ENCODE assay signal across 16 cellular contexts in the genomic region with DNA sequence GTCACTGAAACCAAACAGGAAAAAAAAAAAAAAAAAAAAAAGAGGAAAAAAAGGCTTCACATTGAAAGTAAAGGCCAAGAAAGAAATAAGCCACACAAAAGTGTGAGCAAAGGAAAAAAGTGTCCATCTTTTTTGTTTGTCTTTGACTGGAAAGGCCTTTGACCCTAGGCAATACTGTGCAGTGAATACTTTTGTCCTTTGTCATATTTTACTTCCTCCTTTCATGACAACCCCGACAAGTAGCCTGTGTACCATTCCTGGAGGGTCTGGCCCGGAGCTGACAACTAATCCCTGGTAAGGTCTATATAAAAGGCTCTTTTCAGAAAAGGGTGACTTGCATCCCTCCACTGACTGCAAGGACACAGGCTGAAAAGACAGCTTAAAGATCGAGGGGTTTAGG. TPM values are rescaled to one million over a fixed set of nuclear protein-coding genes. Genes with fewer than 3 reads are reported as not detected.
A peak's percentile ranks its signal among the peaks of the same experiment; 100 is the strongest.
DNase-seq lines count a peak whose midpoint lies in the region; ATAC-seq, FAIRE-seq and TF ChIP-seq lines count a peak whose summit lies in the region.
"Had no signal": no experiment of that assay in that cellular context is flagged by ENCODE, and none has a peak within 500 bp of the region (broad histone marks: within the 10 kb centered on the region; RNA-seq: fewer than 3 reads in every experiment).

No MANE protein-coding gene starts in this region.

- intact Hi-C loops in tibial artery (cut with DNase I; ENCODE audit: low total_unique reads) = no loop called here

- H3K79me2 ChIP-seq in GM23338 (replicated peaks; ENCODE audit: insufficient read depth) (no peaks in the 10 kb centered on the region), hepatocyte (no peaks in the 10 kb centered on the region), osteoblast (ENCODE audit: insufficient read depth, low read length) (no peaks in the 10 kb centered on the region)

- H3K27me3 Mint-ChIP-seq in GM23338 (ENCODE audit: insufficient read depth, low read depth, poor library complexity) = no peaks in the 10 kb centered on the region

- WGBS in hepatocyte (ENCODE audit: low lambda C conversion rate, missing lambda C conversion rate) = 23% methylated on average over 3 of the region's 3 CpGs

- H3K4me1 ChIP-seq in GM23338 (ENCODE audit: insufficient read depth) (no peaks in the 10 kb centered on the region), hepatocyte (ENCODE audit: insufficient read depth) (peaks cover 16% of the 10 kb centered on the region), osteoblast (ENCODE audit: insufficient read depth, low read length) (no peaks in the 10 kb centered on the region), tibial artery (no peaks in the 10 kb centered on the region), Peyer's patch (no peaks in the 10 kb centered on the region)
- H3K4me1 ChIP-seq: gastroesophageal sphincter, right atrium auricular region had no signal

- no peaks in the 10 kb centered on the region for H3K27me3 ChIP-seq in GM23338 (ENCODE audit: insufficient read depth)
- H3K27me3 ChIP-seq in hepatocyte = no peaks in the 10 kb centered on the region
- peaks cover 4% of the 10 kb centered on the region for H3K27me3 ChIP-seq in osteoblast (ENCODE audit: insufficient read depth, low read length)
- peaks cover 0 to 8% of the 10 kb centered on the region in 2 donors for H3K27me3 ChIP-seq in tibial artery
- no peaks in the 10 kb centered on the region for H3K27me3 ChIP-seq in Peyer's patch
- H3K27me3 ChIP-seq: brain microvascular endothelial cell, right atrium auricular region had no signal

- H2AFZ ChIP-seq in GM23338 (peak overlapping the region; percentile 13; the same call in 1 of the 2 replicates), hepatocyte (peak overlapping the region; percentile 67), osteoblast (ENCODE audit: low read length) (peak overlapping the region; percentile 33)

- H3F3A ChIP-seq in GM23338 (replicated peaks; ENCODE audit: low read depth) = no peaks in the 10 kb centered on the region

- H3K4me3 Mint-ChIP-seq in GM23338 = no peak overlapping the region

- no peak for FAIRE-seq in RCC 7860 (lab: Jason Lieb, UNC)

- no peak overlapping the region for H3K4me3 ChIP-seq in GM23338
- no peak overlapping the region for H3K4me3 ChIP-seq in hepatocyte
- H3K4me3 ChIP-seq in osteoblast (ENCODE audit: insufficient read depth, low read length) = no peak overlapping the region
- no peak overlapping the region for H3K4me3 ChIP-seq in tibial artery
- H3K4me3 ChIP-seq in Peyer's patch = peak overlapping the region in 2 of 4 donors; percentile 35 to 40
- H3K4me3 ChIP-seq: gastroesophageal sphincter, right atrium auricular region had no signal

- H3K27ac ChIP-seq in GM23338 (ENCODE audit: low read depth) (no peak overlapping the region), hepatocyte (peak overlapping the region; percentile 91), osteoblast (ENCODE audit: low read depth, low read length) (no peak overlapping the region), tibial artery (no peak overlapping the region), Peyer's patch (no peak overlapping the region)
- H3K27ac ChIP-seq: brain microvascular endothelial cell, gastroesophageal sphincter, right atrium auricular region had no signal

- H3K9me2 ChIP-seq in GM23338 (ENCODE audit: insufficient read depth) (no peaks in the 10 kb centered on the region), hepatocyte (replicated peaks; ENCODE audit: insufficient read depth) (no peaks in the 10 kb centered on the region)

- H3K36me3 ChIP-seq in GM23338 (ENCODE audit: insufficient read depth) (no peaks in the 10 kb centered on the region), hepatocyte (replicated peaks; ENCODE audit: insufficient read depth, low read depth) (no peaks in the 10 kb centered on the region), osteoblast (ENCODE audit: insufficient read depth, low read length) (no peaks in the 10 kb centered on the region), tibial artery (no peaks in the 10 kb centered on the region), Peyer's patch (no peaks in the 10 kb centered on the region)
- H3K36me3 ChIP-seq: brain microvascular endothelial cell, gastroesophageal sphincter, right atrium auricular region had no signal

- TF ChIP-seq CTCF in GM23338 (conservative IDR thresholded peaks at IDR 0.05; ENCODE audit: low read depth in 2 of 2) (no peak), hepatocyte (IDR thresholded peaks at IDR 0.05; ENCODE audit: poor library complexity) (no peak), osteoblast (IDR thresholded peaks at IDR 0.05; ENCODE audit: extremely low read depth, low read depth, low read length) (no peak), tibial artery (IDR thresholded peaks at IDR 0.05) (no peak), Peyer's patch (IDR thresholded peaks at IDR 0.05) (no peak)

- H3K9me3 ChIP-seq in hepatocyte (ENCODE audit: low read depth) (no peaks in the 10 kb centered on the region), osteoblast (ENCODE audit: low read depth, low read length) (no peaks in the 10 kb centered on the region), tibial artery (no peaks in the 10 kb centered on the region), Peyer's patch (no peaks in the 10 kb centered on the region)
- H3K9me3 ChIP-seq: gastroesophageal sphincter, right atrium auricular region had no signal

- DNase-seq in GM23338 (ENCODE audit: low spot score) (no peak), RCC 7860 (ENCODE audit: low spot score) (peak; percentile 28), hepatocyte (ENCODE audit: low spot score) (peak; percentile 32), osteoblast (ENCODE audit: insufficient read length, low spot score, missing footprints) (no peak), tibial artery (no peak), Peyer's patch (no peak), T-helper 9 cell (no peak)
- no peak for DNase-seq in activated CD8-positive, alpha-beta memory T cell treated with anti-CD3 and anti-CD28 coated beads, Interleukin-2, amount 50 U/mL, for 48 hours
- DNase-seq: brain microvascular endothelial cell; C1 segment of cervical spinal cord; IMR-90; naive B cell; NCI-H524; stimulated activated naive CD8-positive, alpha-beta T cell treated with anti-CD3 and anti-CD28 coated beads, Interleukin-15, Interleukin-2, amounts not matched to agents 100 U/mL and 50 U/mL, for 24 hours had no signal

- no peaks in the 10 kb centered on the region; the same call in 2 of the 3 replicates for H3K9me3 Mint-ChIP-seq in GM23338
- H3K9me3 Mint-ChIP-seq: naive B cell had no signal

- no peaks in the 10 kb centered on the region for H3K4me1 Mint-ChIP-seq in GM23338

- no peak for ATAC-seq in GM23338
- ATAC-seq: gastroesophageal sphincter; stimulated activated naive CD8-positive, alpha-beta T cell treated with anti-CD3 and anti-CD28 coated beads, Interleukin-15, Interleukin-2, amounts not matched to agents 100 U/mL and 50 U/mL, for 24 hours had no signal

- H3K36me3 Mint-ChIP-seq in GM23338 (ENCODE audit: low read depth) = no peaks in the 10 kb centered on the region

- H4K20me1 ChIP-seq in GM23338 (replicated peaks; ENCODE audit: insufficient read depth) = no peaks in the 10 kb centered on the region
- H4K20me1 ChIP-seq in hepatocyte (ENCODE audit: insufficient read depth, poor library complexity, severe bottlenecking) = no peaks in the 10 kb centered on the region
- H4K20me1 ChIP-seq in osteoblast (ENCODE audit: insufficient read depth, low read length) = no peaks in the 10 kb centered on the region

- TF ChIP-seq POLR2A in Peyer's patch (IDR thresholded peaks at IDR 0.05) = no peak

- no peak overlapping the region for H3K4me2 ChIP-seq in GM23338
- peak overlapping the region; percentile 67 for H3K4me2 ChIP-seq in hepatocyte
- H3K4me2 ChIP-seq in osteoblast (ENCODE audit: insufficient read depth, low read length) = peak overlapping the region; percentile 16

- no peak overlapping the region for H3K27ac Mint-ChIP-seq in GM23338
- H3K27ac Mint-ChIP-seq: naive B cell had no signal

TF ChIP-seq in GM23338, 12 proteins besides CTCF, POLR2A, EP300 and RAD21 (continues in another document):
- no peak for TF ChIP-seq POLR2AphosphoS5 (IDR thresholded peaks at IDR 0.05; ENCODE audit: low read depth)
- no peak for TF ChIP-seq EZH2 (IDR thresholded peaks at IDR 0.05; ENCODE audit: low read depth, unreplicated experiment)

RNA-seq across cellular contexts. Expression of gene MICU2, which starts 12.9 kb away (rescaled TPM):
- total RNA-seq in GM23338 (2014; rRNA removed; shearing (Covaris generic)) = 122 and 125 TPM in 2 replicates
- polyA plus RNA-seq in GM23338 (2016; fragmentation: Nextera tagmentation; extraction: Ambion mirVana) (45.5 and 51.0 TPM in 2 replicates), hepatocyte (48.1 and 49.0 TPM in 2 replicates)
- total RNA-seq in hepatocyte (78.8 and 95.7 TPM in 2 replicates), osteoblast (41.0 and 46.0 TPM in 2 replicates), Peyer's patch (100 to 1,000 TPM in 1 of 4 donors, 10 to 100 TPM in 3; 78.9 to 101 (median 87.4) TPM)

RNA-seq across cellular contexts. Expression of gene FGF9, which starts 54.0 kb away (rescaled TPM):
- total RNA-seq in GM23338 (2014; rRNA removed; shearing (Covaris generic)) = 0.08 TPM in 1 of 2 replicates, not detected in the other
- polyA plus RNA-seq in GM23338 (2016; fragmentation: Nextera tagmentation; extraction: Ambion mirVana) (0.27 TPM in 1 of 2 replicates, not detected in the other), hepatocyte (1.6 and 2.3 TPM in 2 replicates)
- total RNA-seq in hepatocyte (1.7 and 2.0 TPM in 2 replicates), osteoblast (not detected in 2 replicates), Peyer's patch (1 to 10 TPM in 3 of 4 donors, not detected in 1; 1.8 to 3.8 (median 2.3) TPM)

Comparison
In these comparisons a context has a peak if more than half of its experiments do, and no peak if none do; other contexts are left out.
1. DNase-seq: peak in RCC 7860 (single experiment) and hepatocyte (single experiment); none in GM23338 (single experiment), osteoblast (single experiment), tibial artery (0 of 2), Peyer's patch (0 of 3), T-helper 9 cell (single experiment) and activated CD8-positive, alpha-beta memory T cell treated with anti-CD3 and anti-CD28 coated beads, Interleukin-2, amount 50 U/mL, for 48 hours (single experiment).
2. H2AFZ ChIP-seq: peak in every context shown above with its lines; median percentile 67 in hepatocyte; 33 in osteoblast; 13 in GM23338.